10 cellular contexts compared by ENCODE assay signal in genomic region chrX:75522565-75523411, GRCh38. TPM values are rescaled to one million over a fixed set of nuclear protein-coding genes. Genes with fewer than 3 reads are reported as not detected.
DNase-seq lines count a peak whose midpoint lies in the region; FAIRE-seq and TF ChIP-seq lines count a peak whose summit lies in the region.
"Had no signal": no experiment of that assay in that cellular context is flagged by ENCODE, and none has a peak within 500 bp of the region (broad histone marks: within the 10 kb centered on the region; RNA-seq: fewer than 3 reads in every experiment).

A gene with protein sequence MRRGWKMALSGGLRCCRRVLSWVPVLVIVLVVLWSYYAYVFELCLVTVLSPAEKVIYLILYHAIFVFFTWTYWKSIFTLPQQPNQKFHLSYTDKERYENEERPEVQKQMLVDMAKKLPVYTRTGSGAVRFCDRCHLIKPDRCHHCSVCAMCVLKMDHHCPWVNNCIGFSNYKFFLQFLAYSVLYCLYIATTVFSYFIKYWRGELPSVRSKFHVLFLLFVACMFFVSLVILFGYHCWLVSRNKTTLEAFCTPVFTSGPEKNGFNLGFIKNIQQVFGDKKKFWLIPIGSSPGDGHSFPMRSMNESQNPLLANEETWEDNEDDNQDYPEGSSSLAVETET (minus strand): TSS chrX:75523037. CDS start chrX:75523024, 13 bp downstream.

- no peaks in the 10 kb centered on the region for H3K9me1 ChIP-seq in keratinocyte (ENCODE audit: control insufficient read depth, extremely low read depth, insufficient read depth, low read length)

- no peaks in the 10 kb centered on the region for H3K27me3 ChIP-seq in keratinocyte (ENCODE audit: control insufficient read depth, extremely low read depth, insufficient read depth, low read length)

- H3K4me3 ChIP-seq in keratinocyte (ENCODE audit: control insufficient read depth in 2 of 3, extremely low read depth in 1 of 3, insufficient read depth in 2 of 3, low read depth in 1 of 3, low read length in 3 of 3) = peak within 1 kb of the TSS in 1 of 3 experiments; percentile 5

- H3K27ac ChIP-seq in keratinocyte (ENCODE audit: control insufficient read depth, insufficient read depth, low read length) = no peak within 1 kb of the TSS

- dilution Hi-C loops in keratinocyte (cut with MboI; ENCODE audit: extremely low pct_ligation_motif_present, low sequenced_read_pairs) = no loop called here

- no peaks in the 10 kb centered on the region for H3K9me3 ChIP-seq in keratinocyte (ENCODE audit: control insufficient read depth, low read depth, low read length)

- H2AFZ ChIP-seq in keratinocyte (ENCODE audit: control insufficient read depth, low read length) = peak within 1 kb of the TSS; percentile 33

- H3K36me3 ChIP-seq in keratinocyte (ENCODE audit: control insufficient read depth in 2 of 2, extremely low read depth in 1 of 2, insufficient read depth in 2 of 2, low read length in 2 of 2) = no peaks in the 10 kb centered on the region

- peak within 1 kb of the TSS; percentile 46 for H3K4me2 ChIP-seq in keratinocyte (ENCODE audit: control insufficient read depth, extremely low read depth, insufficient read depth, low read depth, low read length)

- no peak for FAIRE-seq in keratinocyte (lab: Jason Lieb, UNC)
- FAIRE-seq: colon had no signal

- no peak for TF ChIP-seq CTCF in keratinocyte (optimal IDR thresholded peaks at IDR 0.05 in 1 of 3, IDR thresholded peaks at IDR 0.05 in 1 of 3, conservative IDR thresholded peaks at IDR 0.05 in 1 of 3; ENCODE audit: extremely low read depth in 1 of 3, insufficient read depth in 2 of 3, low read length in 3 of 3)

- H3K79me2 ChIP-seq in keratinocyte (ENCODE audit: control insufficient read depth, insufficient read depth, low read length) = no peaks in the 10 kb centered on the region

- H3K4me1 ChIP-seq in keratinocyte (ENCODE audit: control insufficient read depth, extremely low read depth, insufficient read depth, low read length) = no peaks in the 10 kb centered on the region

- no peaks in the 10 kb centered on the region for H4K20me1 ChIP-seq in keratinocyte (ENCODE audit: control insufficient read depth, extremely low read depth, insufficient read depth, low read length)

- peak; percentile 54 for DNase-seq in DMS53 (lab: John Stamatoyannopoulos, UW)
- no peak for DNase-seq in DMS53 treated with DMSO at 0.1 percent for 48 hours (lab: John Stamatoyannopoulos, UW; ENCODE audit: unreplicated experiment)
- DNase-seq in activated CD4-positive, CD25-positive, alpha-beta regulatory T cell treated with anti-CD3 and anti-CD28 coated beads, Interleukin-2, amount 50 U/mL, for 16 hours (ENCODE audit: low read depth, low spot score) = peak; percentile 0
- peak; percentile 30 for DNase-seq in central memory CD4-positive, alpha-beta T cell
- no peak for DNase-seq in keratinocyte (ENCODE audit: low read depth, low spot score)
- peak; percentile 56 for DNase-seq in stimulated activated CD4-positive, alpha-beta T cell treated with anti-CD3 and anti-CD28 coated beads, Interleukin-12 subunit alpha, Interleukin-12 subunit beta, amount 100 ng/mL, for 4 hours
- DNase-seq in HT-29 (ENCODE audit: low spot score) = no peak
- no peak for DNase-seq in NOMO-1 (lab: John Stamatoyannopoulos, UW; ENCODE audit: unreplicated experiment in 2 of 2)

- H3K9ac ChIP-seq in keratinocyte (ENCODE audit: control insufficient read depth, extremely low read depth, insufficient read depth, low read length) = no peak within 1 kb of the TSS

RNA-seq across cellular contexts. Expression of the gene that starts here (rescaled TPM):
- polyA plus RNA-seq in keratinocyte = not detected in 3 replicates
- polyA plus RNA-seq in keratinocyte (2011; ENCODE audit: low read depth) = not detected
- polyA plus RNA-seq in keratinocyte (2011; cell fraction: cytosol; rRNA removed) = not detected in 2 replicates
- polyA plus RNA-seq in keratinocyte (2011; cell fraction: nucleus; rRNA removed) = not detected in 2 replicates
- polyA plus RNA-seq in keratinocyte (2012; ENCODE audit: low replicate concordance) = not detected in 2 replicates
- polyA minus RNA-seq in keratinocyte = not detected in 3 replicates
- polyA minus RNA-seq in keratinocyte (2011; cell fraction: cytosol; rRNA and poly(A)+ RNA removed) = not detected
- polyA minus RNA-seq in keratinocyte (2011; cell fraction: nucleus; rRNA and poly(A)+ RNA removed) = not detected in 2 replicates
- not detected in 2 replicates for total RNA-seq in HT-29 (2014; rRNA removed; shearing (Covaris generic))
- polyA plus RNA-seq: AG04450 had no signal

Comparison
In these comparisons a context has a peak if more than half of its experiments do, and no peak if none do; other contexts are left out.
1. DNase-seq: peak in DMS53 (single experiment), activated CD4-positive, CD25-positive, alpha-beta regulatory T cell treated with anti-CD3 and anti-CD28 coated beads, Interleukin-2, amount 50 U/mL, for 16 hours (single experiment), central memory CD4-positive, alpha-beta T cell (single experiment) and stimulated activated CD4-positive, alpha-beta T cell treated with anti-CD3 and anti-CD28 coated beads, Interleukin-12 subunit alpha, Interleukin-12 subunit beta, amount 100 ng/mL, for 4 hours (single experiment); none in DMS53 treated with DMSO at 0.1 percent for 48 hours (single experiment), keratinocyte (single experiment), HT-29 (single experiment) and NOMO-1 (0 of 2).